8 cellular contexts compared by ENCODE assay signal in genomic region chr3:185932213-185932612, GRCh38. TPM values are rescaled to one million over a fixed set of nuclear protein-coding genes. Genes with fewer than 3 reads are reported as not detected.
DNase-seq lines count a peak whose midpoint lies in the region; ATAC-seq, FAIRE-seq and TF ChIP-seq lines count a peak whose summit lies in the region.

No MANE protein-coding gene starts in this region.

- H2BK5ac ChIP-seq in mesendoderm (ENCODE audit: low read length), result no peak overlapping the region

- H3K18ac ChIP-seq in mesendoderm (ENCODE audit: low read length), result no peak overlapping the region

- no TSS peak for BruUV-seq in GM12878 (replicated peaks; lab: Mats Ljungman, UMichigan)

- CTCF ChIA-PET in A549 (lab: Yijun Ruan, JAX), result interaction anchor here (1.2 to 1.5 kb wide), 2 partner anchors 11 to 272 kb away, joined by 4 to 11 read pairs; no protein-coding TSS in a partner anchor
- CTCF ChIA-PET in GM12878 (lab: Yijun Ruan, JAX), result interaction anchor here (0.9 to 4.5 kb wide), 5 partner anchors 11 to 683 kb away, joined by 3 to 42 read pairs (median 4); no protein-coding TSS in a partner anchor
- CTCF ChIA-PET in HEK293T (lab: Yijun Ruan, JAX), result interaction anchor here (0.8 kb wide), 1 partner anchor 198 kb away, joined by 3 read pairs; no protein-coding TSS in a partner anchor

- intact Hi-C loops in GM12878 (cut with micrococcal nuclease; ENCODE audit: unreplicated experiment), result loop anchor here (10.0 kb wide), 1 partner anchor 1093 kb away; no protein-coding TSS in a partner anchor
- intact Hi-C loops in sciatic nerve (cut with DNase I), result no loop called here

- peaks cover 71% of the 10 kb centered on the region for H3K4me1 ChIP-seq in A549
- peaks cover 62% of the 10 kb centered on the region for H3K4me1 ChIP-seq in HAP-1
- peaks cover 23% of the 10 kb centered on the region for H3K4me1 ChIP-seq in GM12878 (ENCODE audit: control insufficient read depth, insufficient read depth, low read length)
- peaks cover 13% of the 10 kb centered on the region for H3K4me1 ChIP-seq in mesendoderm (ENCODE audit: control insufficient read depth, low read depth, low read length)

- FAIRE-seq in A549 (lab: Jason Lieb, UNC) (no peak), GM12878 (lab: Jason Lieb, UNC) (no peak)

- no peak overlapping the region for H2AK5ac ChIP-seq in mesendoderm (ENCODE audit: low read length)

- TF ChIP-seq RAD21 in A549 (conservative IDR thresholded peaks at IDR 0.05 in 1 of 2, IDR thresholded peaks at IDR 0.05 in 1 of 2) (no peak), GM12878 (IDR thresholded peaks at IDR 0.05; ENCODE audit: insufficient read depth, low read depth, low read length) (no peak)

- H3K79me2 ChIP-seq in GM12878 (ENCODE audit: control insufficient read depth, insufficient read depth, low read length), result peaks cover 100% of the 10 kb centered on the region
- H3K79me2 ChIP-seq in mesendoderm (ENCODE audit: control insufficient read depth, insufficient read depth, low read length), result peaks cover 94% of the 10 kb centered on the region

- in situ Hi-C loops in HAP-1 (cut with MboI; ENCODE audit: low sequenced_read_pairs), result no loop called here
- in situ Hi-C loops in GM12878 (cut with MboI), result loop anchor here (25.0 kb wide), 1 partner anchor 855 kb away; the partner anchor contains the start of gene EIF4A2

- H2BK15ac ChIP-seq in mesendoderm (replicated peaks; ENCODE audit: low read depth), result no peak overlapping the region

- POLR2A ChIA-PET in A549 (lab: Yijun Ruan, JAX) (no interaction called here), GM12878 (lab: Charles Lee) (interaction anchor here (0.8 to 2.0 kb wide), 5 partner anchors 11 to 602 kb away, joined by 3 to 7 read pairs (median 3); partner anchors contain the start of gene SENP2), HEK293T (lab: Yijun Ruan, JAX) (interaction anchor here (1.4 kb wide), 2 partner anchors 11 to 110 kb away, joined by 4 read pairs; no protein-coding TSS in a partner anchor)

- H4K5ac ChIP-seq in mesendoderm (ENCODE audit: low read length), result no peak overlapping the region

- H3K4me2 ChIP-seq in A549 (peak overlapping the region; percentile 76), GM12878 (ENCODE audit: control insufficient read depth, insufficient read depth) (peak overlapping the region; percentile 46), mesendoderm (ENCODE audit: low read length) (no peak overlapping the region)

- RAD21 ChIA-PET in GM12878 (lab: Charles Lee; ENCODE audit: unreplicated experiment), result interaction anchor here (0.6 to 2.3 kb wide), 2 partner anchors 12 to 526 kb away, joined by 5 to 9 read pairs; no protein-coding TSS in a partner anchor

- H3K9me3 ChIP-seq in A549 (no peaks in the 10 kb centered on the region), HAP-1 (no peaks in the 10 kb centered on the region), GM12878 (replicated peaks; ENCODE audit: control insufficient read depth, insufficient read depth, low read length) (no peaks in the 10 kb centered on the region)

- peaks cover 15% of the 10 kb centered on the region for H4K20me1 ChIP-seq in GM12878 (ENCODE audit: control insufficient read depth, insufficient read depth)

- no peak overlapping the region for H3K4ac ChIP-seq in mesendoderm (ENCODE audit: low read depth, low read length)

- H3K36me3 ChIP-seq in HAP-1 (replicated peaks) (peaks cover 62% of the 10 kb centered on the region), GM12878 (ENCODE audit: control insufficient read depth in 2 of 2, insufficient read depth in 2 of 2, low read length in 1 of 2) (peaks cover 3 to 16% of the 10 kb centered on the region in 2 experiments; a peak in 3 of 4 replicates), mesendoderm (ENCODE audit: control insufficient read depth, insufficient read depth, low read length) (no peaks in the 10 kb centered on the region)

- SMC1A ChIA-PET in GM12878 (lab: Charles Lee; ENCODE audit: uncharacterized antibody, unreplicated experiment), result interaction anchor here (0.8 to 2.7 kb wide), 5 partner anchors 11 to 76 kb away, joined by 3 to 20 read pairs (median 5); no protein-coding TSS in a partner anchor

- ATAC-seq in A549 (no peak), GM12878 (peak; percentile 2; the same call in 1 of the 3 replicates), sciatic nerve (no peak), HG02840 (IDR thresholded peaks at IDR 0.05; ENCODE audit: low FRiP score, unreplicated experiment) (no peak), HG03354 (IDR thresholded peaks at IDR 0.05; ENCODE audit: poor library complexity, severe bottlenecking, unreplicated experiment) (no peak)

- H3K27ac ChIP-seq in A549 (no peak overlapping the region), GM12878 (ENCODE audit: control insufficient read depth, insufficient read depth) (no peak overlapping the region), mesendoderm (ENCODE audit: low read depth, low read length) (no peak overlapping the region)

- no peak overlapping the region for H3K23ac ChIP-seq in mesendoderm (ENCODE audit: low read length)

- H3K79me1 ChIP-seq in mesendoderm (ENCODE audit: low read length), result no peaks in the 10 kb centered on the region

- WGBS in A549 (ENCODE audit: missing lambda C conversion rate), result under 1% methylated on average over 5 of the region's 5 CpGs
- 0% methylated on average over 5 of the region's 5 CpGs for WGBS in GM12878 (ENCODE audit: insufficient coverage, insufficient replicate concordance, low lambda C conversion rate, missing lambda C conversion rate)
- no CpG with 5 or more reads among the region's 5 CpGs for WGBS in mesendoderm (ENCODE audit: extremely low coverage, insufficient coverage, low lambda C conversion rate)

- H3K9ac ChIP-seq in GM12878 (ENCODE audit: control insufficient read depth, insufficient read depth, low read length) (peak overlapping the region; percentile 44), mesendoderm (ENCODE audit: low read length) (peak overlapping the region; percentile 24)

- H2AFZ ChIP-seq in GM12878 (ENCODE audit: control insufficient read depth, low read depth, low read length), result no peak overlapping the region

- TF ChIP-seq CTCF in A549 (IDR thresholded peaks at IDR 0.05), result no peak
- TF ChIP-seq CTCF in GM12878 (IDR thresholded peaks at IDR 0.05 in 2 of 3, conservative IDR thresholded peaks at IDR 0.05 in 1 of 3; ENCODE audit: control insufficient read depth in 2 of 3, extremely low read depth in 1 of 3, insufficient read depth in 1 of 3, low read depth in 3 of 3, low read length in 3 of 3), result no peak

- H3K4me3 ChIP-seq in A549, result peak overlapping the region; percentile 99; the same call in 2 of the 3 replicates
- H3K4me3 ChIP-seq in HAP-1, result peak overlapping the region; percentile 98; the same call in 1 of the 2 replicates
- H3K4me3 ChIP-seq in GM12878, result peak overlapping the region; percentile 68
- no peak overlapping the region for H3K4me3 ChIP-seq in mesendoderm (ENCODE audit: low read length)

- TF ChIP-seq EP300 in A549 (IDR thresholded peaks at IDR 0.05) (no peak), GM12878 (IDR thresholded peaks at IDR 0.05; ENCODE audit: borderline replicate concordance in 1 of 2, control insufficient read depth in 1 of 2, low read depth in 2 of 2, low read length in 2 of 2) (no peak)

- TF ChIP-seq POLR2A in A549 (IDR thresholded peaks at IDR 0.05; ENCODE audit: low read length), result no peak
- TF ChIP-seq POLR2A in GM12878 (IDR thresholded peaks at IDR 0.05; ENCODE audit: low read depth, low read length), result no peak

- DNase-seq in A549 (ENCODE audit: low read depth in 1 of 2, low spot score in 1 of 2), result no peak
- no peak for DNase-seq in HAP-1 (ENCODE audit: low spot score in 2 of 2)
- no peak for DNase-seq in GM12878 (ENCODE audit: low read depth, low spot score)
- DNase-seq in mesendoderm, result no peak
- no peak for DNase-seq in sciatic nerve (ENCODE audit: low spot score)
- DNase-seq in HEK293T (ENCODE audit: extremely low spot score), result no peak

- no peak overlapping the region for H3K56ac ChIP-seq in mesendoderm (ENCODE audit: low read length)

- H4K8ac ChIP-seq in mesendoderm (ENCODE audit: low read depth, low read length), result no peak overlapping the region

- no peak overlapping the region for H2BK120ac ChIP-seq in mesendoderm (ENCODE audit: low read depth, low read length)

- H3K27me3 ChIP-seq in HAP-1 (ENCODE audit: low read depth) (no peaks in the 10 kb centered on the region), GM12878 (replicated peaks in 1 of 2; ENCODE audit: control insufficient read depth in 2 of 2, insufficient read depth in 2 of 2, low read length in 1 of 2) (no peaks in the 10 kb centered on the region), mesendoderm (ENCODE audit: insufficient read depth, low read length, poor library complexity) (no peaks in the 10 kb centered on the region)

TF ChIP-seq in A549, 52 proteins besides CTCF, POLR2A, EP300 and RAD21 (continues in another document):
- 0 out of 2 replicates have a peak, but pooled peaks have one; percentile 31 for TF ChIP-seq HOXA7 (CRISPR knock-in tag; IDR thresholded peaks at IDR 0.05)

RNA-seq across cellular contexts. Expression of gene TRA2B, which starts 5.6 kb away (rescaled TPM):
- 186 and 273 TPM in 2 replicates for polyA plus RNA-seq in A549 (2011; rRNA removed)
- polyA plus RNA-seq in A549 (2012; cell fraction: cytosol; rRNA removed), result 125 and 182 TPM in 2 replicates
- 115 and 156 TPM in 2 replicates for polyA plus RNA-seq in A549 (2012; cell fraction: nucleus; rRNA removed)
- 180 to 204 TPM (median 193 TPM) in 3 replicates for polyA plus RNA-seq in A549 (2017; fragmentation: RNase III; extraction: RNeasy Plus Mini Kit Qiagen cat#74134 plus additional on column Dnase treatment)
- 238 and 248 TPM in 2 replicates for polyA minus RNA-seq in A549 (2011; rRNA and poly(A)+ RNA removed)
- total RNA-seq in GM12878 (2013; cell fraction: nucleolus; rRNA removed), result 623 and 632 TPM in 2 replicates
- total RNA-seq in GM12878 (2014; rRNA removed), result 302 and 313 TPM in 2 replicates
- 286 and 317 TPM in 2 replicates for total RNA-seq in GM12878 (2014; rRNA removed; fragmentation: Illumina TruSeq; extraction: Trizol)
- 213 and 233 TPM in 2 replicates for total RNA-seq in GM12878 (2021)
- 121 TPM for polyA plus RNA-seq in GM12878 (2011; ENCODE audit: low read depth)
- polyA plus RNA-seq in GM12878 (2011; rRNA removed), result 284 and 406 TPM in 2 replicates
- 144 and 166 TPM in 2 replicates for polyA plus RNA-seq in GM12878 (2011; cell fraction: cytosol; rRNA removed)
- 281 and 356 TPM in 2 replicates for polyA plus RNA-seq in GM12878 (2011; cell fraction: nucleus; rRNA removed)
- 129 and 187 TPM in 2 replicates for polyA plus RNA-seq in GM12878 (2012)
- polyA plus RNA-seq in GM12878 (2014; fragmentation: Illumina TruSeq; extraction: Trizol), result 271 and 356 TPM in 2 replicates
- polyA plus RNA-seq in GM12878 (2014; fragmentation: Nextera tagmentation; extraction: Ambion mirVana), result 100 to 1,000 TPM; 130 to 153 TPM
- 267 and 277 TPM in 2 replicates for polyA plus RNA-seq in GM12878 (2014; rRNA removed)
- polyA plus RNA-seq in GM12878 (2016; fragmentation: Nextera tagmentation; extraction: Ambion mirVana), result 100 to 1,000 TPM; 285 to 291 TPM
- 214 and 234 TPM in 2 replicates for polyA minus RNA-seq in GM12878 (2011; rRNA and poly(A)+ RNA removed)
- polyA minus RNA-seq in GM12878 (2011; cell fraction: cytosol; rRNA and poly(A)+ RNA removed), result 134 and 165 TPM in 2 replicates
- 363 and 564 TPM in 2 replicates for polyA minus RNA-seq in GM12878 (2011; cell fraction: nucleus; rRNA and poly(A)+ RNA removed)
- 384 TPM for polyA plus RNA-seq in mesendoderm (2013, experiment 1 of 2)
- 371 TPM for polyA plus RNA-seq in mesendoderm (2013, experiment 2 of 2)
- 104 TPM for total RNA-seq in sciatic nerve
